8 cellular contexts compared by ENCODE assay signal in the genomic region with DNA sequence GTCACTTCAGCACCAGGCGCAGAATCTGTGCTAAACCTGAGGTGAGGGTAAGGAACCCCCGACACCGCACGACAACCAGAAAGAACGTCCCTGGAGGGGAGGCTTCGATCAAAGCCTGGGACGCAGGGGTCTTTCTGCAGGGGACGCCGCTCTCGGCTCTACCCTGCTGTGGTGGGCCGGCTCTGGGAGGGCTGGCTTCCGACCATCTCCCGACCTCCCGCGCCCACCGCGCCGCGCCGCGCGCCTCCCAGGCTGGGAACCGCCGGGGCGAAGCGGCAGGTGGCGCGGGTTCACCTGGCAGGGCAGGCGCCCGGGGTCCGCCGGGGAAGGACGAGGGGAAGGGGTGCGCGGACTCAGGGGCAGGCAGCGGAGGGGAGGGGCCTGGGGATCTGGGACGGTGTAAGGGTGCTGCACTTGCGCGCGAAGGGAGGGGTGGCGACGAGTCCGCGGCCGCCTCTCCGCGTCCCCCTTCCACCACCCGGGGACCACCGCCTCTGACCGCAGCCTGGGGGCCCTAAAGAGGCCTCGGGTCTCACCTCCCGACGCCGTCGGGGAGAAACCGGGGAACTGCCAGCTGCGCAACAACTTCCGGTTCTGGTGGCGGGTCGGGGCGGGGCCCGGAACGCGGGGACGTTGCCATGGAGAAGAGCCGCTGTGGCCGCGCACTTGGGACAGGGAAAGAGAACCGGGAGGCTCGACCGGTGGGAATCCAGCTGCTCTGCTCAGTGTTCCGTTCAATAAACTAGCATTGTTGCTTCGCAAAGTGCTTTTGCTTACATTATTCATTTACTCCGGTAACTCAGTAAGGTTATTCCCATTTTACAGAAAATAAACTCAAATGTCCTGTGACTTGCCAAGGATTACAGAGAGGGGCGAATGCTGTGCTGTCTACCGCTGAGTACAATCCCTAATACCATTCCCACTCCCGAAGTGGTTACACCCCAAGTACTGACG. TPM values are rescaled to one million over a fixed set of nuclear protein-coding genes. Genes with fewer than 3 reads are reported as not detected.
DNase-seq lines count a peak whose midpoint lies in the region; ATAC-seq and TF ChIP-seq lines count a peak whose summit lies in the region.

A gene (minus strand): TSS at position 596 of the 954 bp plus-strand sequence. CDS start 3,045 bp downstream, outside the sequence.

- no peaks in the 10 kb centered on the region for H3K27me3 Mint-ChIP-seq in CD4-positive, alpha-beta T cell
- H3K27me3 Mint-ChIP-seq in activated T-cell treated with anti-CD3 and anti-CD28 coated beads, Interleukin-2, amount 50 U/mL, for 4 hours (ENCODE audit: low read depth) = no peaks in the 10 kb centered on the region
- no peaks in the 10 kb centered on the region for H3K27me3 Mint-ChIP-seq in naive B cell

- intact Hi-C loops in CD4-positive, alpha-beta T cell (cut with DNase I, micrococcal nuclease) = no loop called here

- peak within 1 kb of the TSS; percentile 45 for H3K27ac Mint-ChIP-seq in CD4-positive, alpha-beta T cell
- H3K27ac Mint-ChIP-seq in naive B cell = peak within 1 kb of the TSS in 5 of 6 donors; percentile 58 to 96 (median 73)
- H3K27ac Mint-ChIP-seq in stimulated activated effector memory CD8-positive, alpha-beta T cell treated with anti-CD3 and anti-CD28 coated beads, Interleukin-12 subunit alpha, Interleukin-12 subunit beta, amount 100 ng/mL, for 72 hours = peak within 1 kb of the TSS; percentile 66

- H3K9me3 ChIP-seq in CD4-positive, alpha-beta T cell (ENCODE audit: control insufficient read depth, low read length) = no peaks in the 10 kb centered on the region

- H3K9me3 Mint-ChIP-seq in CD4-positive, alpha-beta T cell = no peaks in the 10 kb centered on the region
- H3K9me3 Mint-ChIP-seq in activated T-cell treated with anti-CD3 and anti-CD28 coated beads, Interleukin-2, amount 50 U/mL, for 4 hours = no peaks in the 10 kb centered on the region
- no peaks in the 10 kb centered on the region for H3K9me3 Mint-ChIP-seq in naive B cell
- H3K9me3 Mint-ChIP-seq in stimulated activated effector memory CD8-positive, alpha-beta T cell treated with anti-CD3 and anti-CD28 coated beads, Interleukin-12 subunit alpha, Interleukin-12 subunit beta, amount 100 ng/mL, for 72 hours = no peaks in the 10 kb centered on the region

- H3K4me3 Mint-ChIP-seq in CD4-positive, alpha-beta T cell = peak within 1 kb of the TSS; percentile 90
- peak within 1 kb of the TSS; percentile 81 for H3K4me3 Mint-ChIP-seq in activated T-cell treated with anti-CD3 and anti-CD28 coated beads, Interleukin-2, amount 50 U/mL, for 4 hours
- H3K4me3 Mint-ChIP-seq in naive B cell = peak within 1 kb of the TSS; percentile 83 to 96 (median 92)
- peak within 1 kb of the TSS; percentile 78 for H3K4me3 Mint-ChIP-seq in stimulated activated effector memory CD8-positive, alpha-beta T cell treated with anti-CD3 and anti-CD28 coated beads, Interleukin-12 subunit alpha, Interleukin-12 subunit beta, amount 100 ng/mL, for 72 hours

- POLR2A ChIA-PET in CD4-positive, alpha-beta T cell (lab: Charles Lee) = interaction anchor here (0.7 to 1.0 kb wide), 3 partner anchors 87 to 595 kb away, joined by 3 read pairs; a partner anchor contains a TSS

- peak; percentile 79 for ATAC-seq in CD4-positive, alpha-beta T cell (ENCODE audit: poor library complexity)
- ATAC-seq in GM19463 (IDR thresholded peaks at IDR 0.05; ENCODE audit: unreplicated experiment) (peak; percentile 92), naive B cell (ENCODE audit: low read depth in 2 of 2) (peak; percentile 82 to 85)
- peak; percentile 75 to 78 for ATAC-seq in activated T-cell treated with anti-CD3 and anti-CD28 coated beads, Interleukin-2, amount 50 U/mL, for 4 hours
- peak; percentile 83 for ATAC-seq in stimulated activated effector memory CD8-positive, alpha-beta T cell treated with anti-CD3 and anti-CD28 coated beads, Interleukin-12 subunit alpha, Interleukin-12 subunit beta, amount 100 ng/mL, for 72 hours

- DNase-seq in CD4-positive, alpha-beta T cell = peak; percentile 41 to 71 (median 53)
- DNase-seq in HL-60 (ENCODE audit: low read depth in 1 of 2, low spot score in 1 of 2) = peak; percentile 72 to 84
- DNase-seq in OCI-M1 (lab: John Stamatoyannopoulos, UW) = peak; percentile 53
- DNase-seq in activated T-cell treated with anti-CD3 and anti-CD28 coated beads, Interleukin-2, amount 50 U/mL, for 4 hours = peak; percentile 55
- DNase-seq in fibroblast of gingiva (ENCODE audit: low read depth) = peak; percentile 66
- DNase-seq in naive B cell = peak; percentile 72
- peak; percentile 50 to 82 for DNase-seq in stimulated activated effector memory CD8-positive, alpha-beta T cell treated with anti-CD3 and anti-CD28 coated beads, Interleukin-12 subunit alpha, Interleukin-12 subunit beta, amount 100 ng/mL, for 72 hours (ENCODE audit: low spot score in 2 of 2)

- CTCF ChIA-PET in CD4-positive, alpha-beta T cell (lab: Charles Lee) = no interaction called here

- no peak within 1 kb of the TSS for H3K27ac ChIP-seq in CD4-positive, alpha-beta T cell (ENCODE audit: low read depth, low read length)
- H3K27ac ChIP-seq in HL-60 (replicated peaks) = peak within 1 kb of the TSS; percentile 63

- no peaks in the 10 kb centered on the region for H3K36me3 Mint-ChIP-seq in CD4-positive, alpha-beta T cell (ENCODE audit: low read depth)
- peaks cover 2% of the 10 kb centered on the region for H3K36me3 Mint-ChIP-seq in activated T-cell treated with anti-CD3 and anti-CD28 coated beads, Interleukin-2, amount 50 U/mL, for 4 hours (ENCODE audit: insufficient read depth)
- peaks cover 0 to 5% of the 10 kb centered on the region in 2 donors for H3K36me3 Mint-ChIP-seq in naive B cell
- no peaks in the 10 kb centered on the region for H3K36me3 Mint-ChIP-seq in stimulated activated effector memory CD8-positive, alpha-beta T cell treated with anti-CD3 and anti-CD28 coated beads, Interleukin-12 subunit alpha, Interleukin-12 subunit beta, amount 100 ng/mL, for 72 hours

- peak within 1 kb of the TSS; percentile 83 for H3K4me3 ChIP-seq in HL-60 (replicated peaks; ENCODE audit: insufficient read depth, low read length)

- no peak for TF ChIP-seq CTCF in CD4-positive, alpha-beta T cell (IDR thresholded peaks at IDR 0.05)
- no peak for TF ChIP-seq CTCF in HL-60 (IDR thresholded peaks at IDR 0.05; ENCODE audit: insufficient read depth, low read length)

- H3K4me1 Mint-ChIP-seq in CD4-positive, alpha-beta T cell (ENCODE audit: low read depth) = peaks cover 7% of the 10 kb centered on the region
- H3K4me1 Mint-ChIP-seq in activated T-cell treated with anti-CD3 and anti-CD28 coated beads, Interleukin-2, amount 50 U/mL, for 4 hours (ENCODE audit: low read depth) = peaks cover 10% of the 10 kb centered on the region
- peaks cover 7 to 13% (median 11%) of the 10 kb centered on the region in 3 donors for H3K4me1 Mint-ChIP-seq in naive B cell
- H3K4me1 Mint-ChIP-seq in stimulated activated effector memory CD8-positive, alpha-beta T cell treated with anti-CD3 and anti-CD28 coated beads, Interleukin-12 subunit alpha, Interleukin-12 subunit beta, amount 100 ng/mL, for 72 hours = peaks cover 5% of the 10 kb centered on the region

- H3K27me3 ChIP-seq in CD4-positive, alpha-beta T cell (ENCODE audit: control insufficient read depth, insufficient read depth, low read length) = no peaks in the 10 kb centered on the region
- no peaks in the 10 kb centered on the region for H3K27me3 ChIP-seq in HL-60 (ENCODE audit: insufficient read depth, poor library complexity, severe bottlenecking)

RNA-seq across cellular contexts. Expression of the gene that starts here (rescaled TPM):
- total RNA-seq in CD4-positive, alpha-beta T cell = under 1 TPM; 0.25 to 0.28 TPM
- under 1 TPM; 0.20 to 0.49 (median 0.29) TPM for total RNA-seq in activated T-cell treated with anti-CD3 and anti-CD28 coated beads, Interleukin-2, amount 50 U/mL, for 4 hours
- polyA plus RNA-seq in naive B cell (ENCODE audit: low read depth in 6 of 6) = under 1 TPM in 4 of 6 donors, not detected in 2; 0.21 to 0.90 (median 0.66) TPM

Comparison
In these comparisons a context has a peak if more than half of its experiments do, and no peak if none do; other contexts are left out.
1. Peak in DNase-seq and ATAC-seq in CD4-positive, alpha-beta T cell; RNA of the gene not detected or under 1 TPM.
2. Peak in DNase-seq and ATAC-seq in activated T-cell treated with anti-CD3 and anti-CD28 coated beads, Interleukin-2, amount 50 U/mL, for 4 hours; RNA of the gene not detected or under 1 TPM.
3. Peak in DNase-seq and ATAC-seq in naive B cell; RNA of the gene not detected or under 1 TPM.